ENCODE assay signal across 27 cellular contexts in genomic region chr7:118300177-118300576, GRCh38.
"Had no signal": no experiment of that assay in that cellular context is flagged by ENCODE, and none has a peak within 500 bp of the region (broad histone marks: within the 10 kb centered on the region; RNA-seq: fewer than 3 reads in every experiment).

No MANE protein-coding gene starts in this region.

- DNase-seq: colonic mucosa; cortex of kidney; dermis blood vessel endothelial cell; dorsolateral prefrontal cortex; effector CD4-positive, alpha-beta T cell; effector memory CD4-positive, alpha-beta T cell; effector memory CD8-positive, alpha-beta T cell; endodermal cell; erythroblast; esophagus squamous epithelium; foreskin fibroblast; foreskin keratinocyte; foreskin melanocyte; gastrocnemius medialis; glutamatergic neuron; head of caudate nucleus; heart left ventricle; heart right ventricle had no signal

- H3K4me1 ChIP-seq: colonic mucosa, esophagus muscularis mucosa, esophagus squamous epithelium, foreskin keratinocyte, gastrocnemius medialis, gastroesophageal sphincter, heart left ventricle, heart right ventricle had no signal

- FAIRE-seq: colon, endometrium, endothelial cell of umbilical vein, frontal cortex had no signal

- ATAC-seq: effector memory CD8-positive, alpha-beta T cell; esophagus mucosa; foreskin keratinocyte; gastrocnemius medialis; gastroesophageal sphincter; heart left ventricle; heart right ventricle had no signal

- H3K36me3 ChIP-seq: colonic mucosa, esophagus muscularis mucosa, esophagus squamous epithelium, gastrocnemius medialis, gastroesophageal sphincter, heart left ventricle, heart right ventricle had no signal

- H3K27me3 ChIP-seq: colonic mucosa, dorsolateral prefrontal cortex, esophagus muscularis mucosa, esophagus squamous epithelium, foreskin keratinocyte, gastrocnemius medialis, gastroesophageal sphincter had no signal

- H3K27ac ChIP-seq: colonic mucosa, coronary artery, dorsolateral prefrontal cortex, epithelial cell of prostate, esophagus muscularis mucosa, esophagus squamous epithelium, foreskin keratinocyte, gastrocnemius medialis, gastroesophageal sphincter, heart left ventricle, heart right ventricle had no signal

- H3K9me3 ChIP-seq: colonic mucosa, esophagus muscularis mucosa, esophagus squamous epithelium, gastrocnemius medialis, gastroesophageal sphincter, heart left ventricle, heart right ventricle had no signal

- H3K4me3 ChIP-seq: colonic mucosa, coronary artery, dorsolateral prefrontal cortex, esophagus muscularis mucosa, esophagus squamous epithelium, gastrocnemius medialis, gastroesophageal sphincter, heart left ventricle, heart right ventricle had no signal
